8 cellular contexts compared by ENCODE assay signal in the genomic region with DNA sequence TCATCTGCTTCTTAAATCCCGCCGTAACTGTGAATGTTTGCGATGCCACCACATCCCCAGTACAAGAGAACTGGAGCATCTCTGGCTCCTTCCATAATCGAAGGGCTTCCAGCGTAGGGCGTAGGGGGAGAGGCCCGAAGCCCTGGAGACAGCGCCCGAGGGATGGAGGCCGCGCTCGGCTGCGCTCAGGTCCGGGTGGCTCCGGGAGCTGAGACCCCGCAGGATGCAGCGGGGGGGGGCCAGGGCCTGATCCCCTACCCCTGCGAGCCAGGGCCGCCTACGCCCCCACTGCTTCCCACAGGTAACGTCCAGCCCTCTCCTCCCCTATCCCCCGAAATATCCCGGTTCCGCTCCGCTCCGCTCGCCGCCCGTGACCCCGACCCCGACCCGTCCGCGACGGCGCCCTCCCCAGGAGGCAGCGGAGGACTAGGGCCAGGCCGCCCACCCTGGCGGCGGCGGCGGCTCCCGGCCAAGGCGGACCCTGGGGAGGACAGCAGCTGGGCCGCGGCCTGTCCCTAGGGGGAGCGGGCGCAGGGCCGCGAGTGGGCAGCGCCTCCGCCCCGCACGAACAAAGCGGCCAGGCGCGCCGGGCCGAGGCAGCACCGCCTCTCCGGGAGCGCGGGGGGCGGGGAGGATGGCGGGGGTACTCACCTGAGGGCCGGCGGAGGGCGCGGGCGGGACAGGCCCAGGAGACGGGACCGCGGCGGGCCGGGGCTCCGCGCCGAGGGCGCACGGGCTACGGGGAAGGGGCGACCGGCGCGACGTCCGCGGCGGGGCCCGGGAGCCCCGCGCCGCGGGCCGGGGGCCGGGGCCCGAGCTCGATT. TPM values are rescaled to one million over a fixed set of nuclear protein-coding genes. Genes with fewer than 3 reads are reported as not detected.
DNase-seq lines count a peak whose midpoint lies in the region; ATAC-seq, FAIRE-seq and TF ChIP-seq lines count a peak whose summit lies in the region.

No MANE protein-coding gene starts in this region.

- H3K4me1 ChIP-seq in gastrocnemius medialis, result peaks cover 21 to 28% of the 10 kb centered on the region in 2 donors

- no peaks in the 10 kb centered on the region for H3K36me3 ChIP-seq in bronchial epithelial cell (ENCODE audit: control insufficient read depth, insufficient read depth, low read length)
- no peaks in the 10 kb centered on the region for H3K36me3 ChIP-seq in gastrocnemius medialis

- H3K27ac ChIP-seq in gastrocnemius medialis, result peak overlapping the region; percentile 91 to 96 (median 92)

- in situ Hi-C loops in gastrocnemius medialis (cut with MboI; ENCODE audit: low sequenced_read_pairs in 4 of 4), result loop anchor here in 1 of 4 donors (25.0 kb wide), 1 partner anchor 128 kb away; no protein-coding TSS in a partner anchor

- FAIRE-seq in bronchial epithelial cell (lab: Jason Lieb, UNC) (no peak), RCC 7860 (lab: Jason Lieb, UNC) (no peak)

- no peaks in the 10 kb centered on the region for H3K9me3 ChIP-seq in gastrocnemius medialis

- ATAC-seq in gastrocnemius medialis (peak; percentile 51 to 52), GM21447 (IDR thresholded peaks at IDR 0.05; ENCODE audit: unreplicated experiment) (no peak)

- H3K4me3 ChIP-seq in bronchial epithelial cell (ENCODE audit: low read depth, low read length) (peak overlapping the region; percentile 94), gastrocnemius medialis (peak overlapping the region; percentile 77 to 81 (median 81))

- TF ChIP-seq CTCF in bronchial epithelial cell (IDR thresholded peaks at IDR 0.05; ENCODE audit: insufficient read depth, low read length, severe bottlenecking), result no peak
- peak in 3 of 5 experiments; percentile 33 to 42 (median 36) for TF ChIP-seq CTCF in gastrocnemius medialis (IDR thresholded peaks at IDR 0.05 in 4 of 5, conservative IDR thresholded peaks at IDR 0.05 in 1 of 5)

- intact Hi-C loops in gastrocnemius medialis (cut with DNase I; ENCODE audit: low total_unique reads), result loop anchor here (5.0 kb wide), 3 partner anchors 48 to 153 kb away; no protein-coding TSS in a partner anchor

- no peaks in the 10 kb centered on the region for H3K27me3 ChIP-seq in bronchial epithelial cell (ENCODE audit: control insufficient read depth, insufficient read depth, low read length)
- H3K27me3 ChIP-seq in gastrocnemius medialis, result no peaks in the 10 kb centered on the region

- no peak for TF ChIP-seq POLR2A in gastrocnemius medialis (IDR thresholded peaks at IDR 0.05)

- DNase-seq in COLO668 (lab: John Stamatoyannopoulos, UW; ENCODE audit: unreplicated experiment) (peak; percentile 68), HCEC 1CT (peak; percentile 12), NCI-H526 (lab: John Stamatoyannopoulos, UW) (peak; percentile 6 to 69), bronchial epithelial cell (ENCODE audit: low read depth) (no peak), iPS-NIHi11 (ENCODE audit: low spot score) (peak; percentile 83), gastrocnemius medialis (peak in 1 of 2 donors; percentile 32), RCC 7860 (ENCODE audit: low spot score) (no peak)

RNA-seq across cellular contexts. Expression of a gene that starts 0.7 kb away (rescaled TPM):
- total RNA-seq in bronchial epithelial cell, result 33.2 and 50.4 TPM in 2 replicates
- 10 to 100 TPM; 28.3 to 65.9 (median 36.4) TPM for total RNA-seq in gastrocnemius medialis

Comparison
In these comparisons a context has a peak if more than half of its experiments do, and no peak if none do; other contexts are left out.
1. DNase-seq: peak in COLO668 (single experiment), HCEC 1CT (single experiment), NCI-H526 (2 of 2) and iPS-NIHi11 (single experiment); none in bronchial epithelial cell (single experiment) and RCC 7860 (single experiment).